Comparison of ENCODE assay signal across 8 cellular contexts in genomic region chr6:153511896-153512496, GRCh38.
DNase-seq lines count a peak whose midpoint lies in the region; ATAC-seq and TF ChIP-seq lines count a peak whose summit lies in the region.

No MANE protein-coding gene starts in this region.

- H3K4me3 ChIP-seq in SU-DHL-6 (ENCODE audit: insufficient read depth, low read length, poor library complexity, severe bottlenecking) (no peak overlapping the region), sigmoid colon (no peak overlapping the region)

- TF ChIP-seq POLR2A in sigmoid colon (IDR thresholded peaks at IDR 0.05): no peak

- intact Hi-C loops in sigmoid colon (cut with DNase I): no loop called here

- H3K9me2 ChIP-seq in SU-DHL-6 (replicated peaks; ENCODE audit: insufficient read depth, low read length): no peaks in the 10 kb centered on the region

- WGBS in sigmoid colon, 2 donors: 14 to 24% methylated on average over 2 of the region's 2 CpGs

- H3K36me3 ChIP-seq in SU-DHL-6 (ENCODE audit: low read length) (no peaks in the 10 kb centered on the region), sigmoid colon (no peaks in the 10 kb centered on the region)

- no peak for TF ChIP-seq EP300 in sigmoid colon (IDR thresholded peaks at IDR 0.05)

- H3K27ac ChIP-seq in SU-DHL-6 (ENCODE audit: low read depth, low read length) (no peak overlapping the region), foreskin keratinocyte (no peak overlapping the region), sigmoid colon (no peak overlapping the region)

- peak; percentile 91 for ATAC-seq in GM21717 (IDR thresholded peaks at IDR 0.05; ENCODE audit: unreplicated experiment)
- peak; percentile 53 for ATAC-seq in foreskin keratinocyte

- no peaks in the 10 kb centered on the region for H4K20me1 ChIP-seq in SU-DHL-6 (ENCODE audit: low read depth, low read length)

- no peaks in the 10 kb centered on the region for H3K79me2 ChIP-seq in SU-DHL-6 (ENCODE audit: insufficient read depth, low read length)

- no peak overlapping the region for H3K4me2 ChIP-seq in SU-DHL-6 (ENCODE audit: low read depth, low read length, poor library complexity, severe bottlenecking)

- H3K4me1 ChIP-seq in foreskin keratinocyte (no peaks in the 10 kb centered on the region), sigmoid colon (no peaks in the 10 kb centered on the region)

- TF ChIP-seq CTCF in SU-DHL-6 (IDR thresholded peaks at IDR 0.05; ENCODE audit: insufficient read depth, low read length, poor library complexity, severe bottlenecking) (peak; percentile 19), foreskin keratinocyte (conservative IDR thresholded peaks at IDR 0.05) (peak; percentile 54), sigmoid colon (IDR thresholded peaks at IDR 0.05) (peak in 3 of 4 experiments; percentile 22 to 58 (median 28))

- no peaks in the 10 kb centered on the region for H3K9me3 ChIP-seq in SU-DHL-6 (ENCODE audit: insufficient read depth, low read length)
- no peaks in the 10 kb centered on the region for H3K9me3 ChIP-seq in sigmoid colon

- H3K9ac ChIP-seq in SU-DHL-6 (ENCODE audit: low read length): no peak overlapping the region

- DNase-seq in NCI-H2081 (lab: John Stamatoyannopoulos, UW): peak; percentile 0 to 5
- DNase-seq in NCI-H2081 treated with DMSO at 0.1 percent for 48 hours (lab: John Stamatoyannopoulos, UW): no peak
- peak; percentile 23 for DNase-seq in HT1080 (ENCODE audit: low read depth)
- peak; percentile 4 to 9 for DNase-seq in foreskin keratinocyte
- DNase-seq in sigmoid colon: no peak
- no peak for DNase-seq in NK-92 (lab: John Stamatoyannopoulos, UW; ENCODE audit: unreplicated experiment)

- H3K27me3 ChIP-seq in SU-DHL-6 (ENCODE audit: low read length) (no peaks in the 10 kb centered on the region), foreskin keratinocyte (no peaks in the 10 kb centered on the region), sigmoid colon (no peaks in the 10 kb centered on the region)

- H3F3A ChIP-seq in SU-DHL-6 (ENCODE audit: insufficient read depth): no peaks in the 10 kb centered on the region

- H2AFZ ChIP-seq in SU-DHL-6 (ENCODE audit: low read depth, low read length, severe bottlenecking): no peak overlapping the region

Comparison
In these comparisons a context has a peak if more than half of its experiments do, and no peak if none do; other contexts are left out.
1. DNase-seq: peak in NCI-H2081 (2 of 2), HT1080 (single experiment) and foreskin keratinocyte (2 of 2); none in NCI-H2081 treated with DMSO at 0.1 percent for 48 hours (single experiment), sigmoid colon (single experiment) and NK-92 (single experiment).
2. Peak in every context shown above with its lines, with median percentiles within 50 percentile points of each other: CTCF ChIP-seq.